ENCODE assay signal across 13 cellular contexts in the genomic region with DNA sequence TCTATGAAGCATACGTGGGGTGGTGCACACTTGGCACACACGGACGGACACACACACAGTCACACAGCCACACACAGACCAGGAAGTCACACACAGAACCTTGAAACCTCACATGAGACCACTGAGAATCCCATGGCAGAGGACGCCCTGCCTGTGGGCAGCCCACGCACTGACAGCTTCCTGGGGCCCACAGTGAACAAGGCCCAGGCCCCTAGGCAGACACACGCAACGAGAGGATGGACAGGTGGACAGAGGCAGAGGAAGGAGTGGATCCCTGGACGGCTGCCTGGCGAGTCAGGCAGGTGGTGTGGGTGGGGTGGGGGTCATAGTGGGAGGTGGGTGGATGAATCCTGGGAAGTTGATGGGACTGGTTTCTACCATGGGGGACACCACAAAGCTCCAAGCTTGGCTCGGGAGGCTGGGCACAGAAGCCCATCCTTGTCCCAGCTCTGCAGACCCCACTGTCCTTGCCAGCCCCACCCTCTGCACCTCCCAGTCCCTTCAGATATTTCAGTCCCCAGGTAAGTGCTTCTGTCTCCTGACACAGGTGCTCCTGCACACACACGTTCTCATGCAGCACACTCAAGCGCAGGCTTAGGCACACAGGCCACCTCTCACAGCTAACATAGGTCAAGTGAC. TPM values are rescaled to one million over a fixed set of nuclear protein-coding genes. Genes with fewer than 3 reads are reported as not detected.
DNase-seq lines count a peak whose midpoint lies in the region; ATAC-seq and TF ChIP-seq lines count a peak whose summit lies in the region.
"Had no signal": no experiment of that assay in that cellular context is flagged by ENCODE, and none has a peak within 500 bp of the region (broad histone marks: within the 10 kb centered on the region; RNA-seq: fewer than 3 reads in every experiment).

No MANE protein-coding gene starts in this region.

- no peak overlapping the region for H3K4me3 Mint-ChIP-seq in activated CD8-positive, alpha-beta memory T cell treated with anti-CD3 and anti-CD28 coated beads, Interleukin-2, amount 10 ng/mL, durations not matched to agents 7 days and 5 days
- H3K4me3 Mint-ChIP-seq in Calu3 (ENCODE audit: low read depth, unreplicated experiment): no peak overlapping the region

- no peak for TF ChIP-seq POLR2A in sigmoid colon (IDR thresholded peaks at IDR 0.05)

- H3K36me3 Mint-ChIP-seq in activated CD8-positive, alpha-beta memory T cell treated with anti-CD3 and anti-CD28 coated beads, Interleukin-2, amount 10 ng/mL, durations not matched to agents 7 days and 5 days: no peaks in the 10 kb centered on the region
- no peaks in the 10 kb centered on the region for H3K36me3 Mint-ChIP-seq in Calu3 (ENCODE audit: insufficient read depth, unreplicated experiment)
- H3K36me3 Mint-ChIP-seq: activated naive CD4-positive, alpha-beta T cell treated with anti-CD3 and anti-CD28 coated beads, Interleukin-2, amount 50 U/mL, for 72 hours had no signal

- peaks cover 0 to 11% (median 8%) of the 10 kb centered on the region in 4 donors for H3K4me1 ChIP-seq in sigmoid colon

- H3K4me3 ChIP-seq in WERI-Rb-1 (ENCODE audit: low read depth, low read length) (no peak overlapping the region), sigmoid colon (no peak overlapping the region)
- H3K4me3 ChIP-seq: heart right ventricle had no signal

- H3K27ac ChIP-seq in WERI-Rb-1 (no peak overlapping the region), sigmoid colon (no peak overlapping the region)
- H3K27ac ChIP-seq: heart right ventricle, neutrophil had no signal

- no peak for ATAC-seq in activated CD8-positive, alpha-beta memory T cell treated with anti-CD3 and anti-CD28 coated beads, Interleukin-2, amount 10 ng/mL, durations not matched to agents 7 days and 5 days
- ATAC-seq in left cardiac atrium (no peak), GM18868 (IDR thresholded peaks at IDR 0.05; ENCODE audit: unreplicated experiment) (no peak), HG03025 (IDR thresholded peaks at IDR 0.05; ENCODE audit: low FRiP score, unreplicated experiment) (no peak)
- ATAC-seq: activated naive CD4-positive, alpha-beta T cell treated with anti-CD3 and anti-CD28 coated beads, Interleukin-2, amount 50 U/mL, for 72 hours; heart right ventricle had no signal

- no peaks in the 10 kb centered on the region for H3K36me3 ChIP-seq in WERI-Rb-1
- no peaks in the 10 kb centered on the region for H3K36me3 ChIP-seq in sigmoid colon
- H3K36me3 ChIP-seq: heart right ventricle, neutrophil had no signal

- 58 to 79% methylated on average over 12 of the region's 12 CpGs for WGBS in sigmoid colon, 2 donors

- H3K9me3 Mint-ChIP-seq in activated CD8-positive, alpha-beta memory T cell treated with anti-CD3 and anti-CD28 coated beads, Interleukin-2, amount 10 ng/mL, durations not matched to agents 7 days and 5 days (ENCODE audit: low read depth): no peaks in the 10 kb centered on the region
- no peaks in the 10 kb centered on the region for H3K9me3 Mint-ChIP-seq in Calu3 (ENCODE audit: low read depth, unreplicated experiment)
- H3K9me3 Mint-ChIP-seq: activated naive CD4-positive, alpha-beta T cell treated with anti-CD3 and anti-CD28 coated beads, Interleukin-2, amount 50 U/mL, for 72 hours had no signal

- CTCF ChIA-PET in activated CD8-positive, alpha-beta memory T cell treated with anti-CD3 and anti-CD28 coated beads, Interleukin-2, amount 10 ng/mL, durations not matched to agents 7 days and 5 days (lab: Charles Lee): no interaction called here
- CTCF ChIA-PET in Calu3 (lab: Charles Lee): no interaction called here

- H3K27ac Mint-ChIP-seq in activated CD8-positive, alpha-beta memory T cell treated with anti-CD3 and anti-CD28 coated beads, Interleukin-2, amount 10 ng/mL, durations not matched to agents 7 days and 5 days: no peak overlapping the region
- no peak overlapping the region for H3K27ac Mint-ChIP-seq in Calu3 (ENCODE audit: unreplicated experiment)

- no peaks in the 10 kb centered on the region for H3K27me3 Mint-ChIP-seq in activated CD8-positive, alpha-beta memory T cell treated with anti-CD3 and anti-CD28 coated beads, Interleukin-2, amount 10 ng/mL, durations not matched to agents 7 days and 5 days
- H3K27me3 Mint-ChIP-seq in Calu3 (ENCODE audit: unreplicated experiment): peaks cover 43% of the 10 kb centered on the region

- no TSS peak for BruUV-seq in Calu3 (replicated peaks; lab: Mats Ljungman, UMichigan)

- TF ChIP-seq CTCF in WERI-Rb-1 (IDR thresholded peaks at IDR 0.05; ENCODE audit: low read depth, low read length) (no peak), sigmoid colon (IDR thresholded peaks at IDR 0.05) (no peak), Calu3 (IDR thresholded peaks at IDR 0.05; ENCODE audit: unreplicated experiment) (no peak)

- H3K9me3 ChIP-seq in WERI-Rb-1 (ENCODE audit: severe bottlenecking): no peaks in the 10 kb centered on the region
- no peaks in the 10 kb centered on the region for H3K9me3 ChIP-seq in sigmoid colon
- H3K9me3 ChIP-seq: heart right ventricle, neutrophil had no signal

- intact Hi-C loops in left cardiac atrium (cut with DNase I) (no loop called here), sigmoid colon (cut with DNase I) (no loop called here), Calu3 (cut with micrococcal nuclease; ENCODE audit: unreplicated experiment) (no loop called here)

- TF ChIP-seq EP300 in sigmoid colon (IDR thresholded peaks at IDR 0.05): no peak

- DNase-seq in activated CD8-positive, alpha-beta memory T cell treated with anti-CD3 and anti-CD28 coated beads, Interleukin-2, amount 50 U/mL, for 48 hours: peak; percentile 45
- DNase-seq in activated CD8-positive, alpha-beta memory T cell treated with anti-CD3 and anti-CD28 coated beads, Interleukin-2, amount 10 ng/mL, durations not matched to agents 7 days and 5 days: no peak
- DNase-seq in WERI-Rb-1 (peak; percentile 1), left cardiac atrium (peak; percentile 14), sigmoid colon (peak; percentile 47), Calu3 (no peak)
- DNase-seq: DMS79, NCI-H2227 treated with DMSO at 0.1 percent for 48 hours had no signal

- peaks cover 7% of the 10 kb centered on the region for H3K4me1 Mint-ChIP-seq in activated CD8-positive, alpha-beta memory T cell treated with anti-CD3 and anti-CD28 coated beads, Interleukin-2, amount 10 ng/mL, durations not matched to agents 7 days and 5 days
- H3K4me1 Mint-ChIP-seq in Calu3 (ENCODE audit: low read depth, unreplicated experiment): no peaks in the 10 kb centered on the region

- H3K27me3 ChIP-seq in WERI-Rb-1 (ENCODE audit: insufficient read depth, low read depth, severe bottlenecking) (no peaks in the 10 kb centered on the region), sigmoid colon (no peaks in the 10 kb centered on the region)
- H3K27me3 ChIP-seq: heart right ventricle, neutrophil had no signal

RNA-seq across cellular contexts. Expression of a gene that starts 49.1 kb away (rescaled TPM):
- under 1 TPM; 0.30 to 0.50 TPM for total RNA-seq in activated CD8-positive, alpha-beta memory T cell treated with anti-CD3 and anti-CD28 coated beads, Interleukin-2, amount 10 ng/mL, durations not matched to agents 7 days and 5 days
- total RNA-seq in left cardiac atrium: 1 to 10 TPM in 1 of 2 donors, under 1 TPM in 1; 0.80 to 1.1 TPM
- 10 to 100 TPM in 1 of 4 donors, 1 to 10 TPM in 3; 6.4 to 25.5 (median 8.7) TPM for total RNA-seq in sigmoid colon
- 1 to 10 TPM in 1 of 3 donors, under 1 TPM in 2; 0.23 to 2.8 (median 0.60) TPM for polyA plus RNA-seq in sigmoid colon
- 0.24 and 0.37 TPM in 2 replicates for total RNA-seq in Calu3 (2022)
- total RNA-seq: activated naive CD4-positive, alpha-beta T cell treated with anti-CD3 and anti-CD28 coated beads, Interleukin-2, amount 50 U/mL, for 72 hours had no signal

Comparison
In these comparisons a context has a peak if more than half of its experiments do, and no peak if none do; other contexts are left out.
1. DNase-seq: peak in activated CD8-positive, alpha-beta memory T cell treated with anti-CD3 and anti-CD28 coated beads, Interleukin-2, amount 50 U/mL, for 48 hours (single experiment), WERI-Rb-1 (single experiment), left cardiac atrium (single experiment) and sigmoid colon (single experiment); none in activated CD8-positive, alpha-beta memory T cell treated with anti-CD3 and anti-CD28 coated beads, Interleukin-2, amount 10 ng/mL, durations not matched to agents 7 days and 5 days (single experiment) and Calu3 (single experiment).